In genomic region chr7:73774923-73775322, GRCh38 we compare ENCODE assay signal across 14 cellular contexts. TPM values are rescaled to one million over a fixed set of nuclear protein-coding genes. Genes with fewer than 3 reads are reported as not detected.
DNase-seq lines count a peak whose midpoint lies in the region.
"Had no signal": no experiment of that assay in that cellular context is flagged by ENCODE, and none has a peak within 500 bp of the region (broad histone marks: within the 10 kb centered on the region; RNA-seq: fewer than 3 reads in every experiment).

No MANE protein-coding gene starts in this region.

- DNase-seq in NCI-H82 (lab: John Stamatoyannopoulos, UW) (peak; percentile 22), NCI-H82 treated with DMSO at 0.1 percent for 48 hours (lab: John Stamatoyannopoulos, UW; ENCODE audit: unreplicated experiment) (no peak), NCI-H524 (lab: John Stamatoyannopoulos, UW) (peak; percentile 83 to 86), dermis blood vessel endothelial cell (peak; percentile 35), renal cortical epithelial cell (ENCODE audit: low read depth) (peak; percentile 31), superior temporal gyrus (ENCODE audit: extremely low spot score) (no peak), SIG-M5 treated with dmso at 0.1 percent for 504 hours (lab: John Stamatoyannopoulos, UW; ENCODE audit: unreplicated experiment) (no peak), AG08395 (ENCODE audit: low spot score) (no peak)
- DNase-seq: activated CD8-positive, alpha-beta T cell treated with anti-CD3 and anti-CD28 coated beads, Interleukin-2, amount 10 ng/mL, durations not matched to agents 7 days and 5 days; NCI-H146; NCI-H526; stimulated activated CD4-positive, alpha-beta T cell treated with anti-CD3 and anti-CD28 coated beads, Interleukin-12 subunit alpha, Interleukin-12 subunit beta, amount 100 ng/mL, for 4 hours had no signal

RNA-seq across cellular contexts. Expression of gene CLDN3, which starts 4.9 kb away (rescaled TPM):
- total RNA-seq in dermis blood vessel endothelial cell (1.4 and 1.5 TPM in 2 replicates), renal cortical epithelial cell (10.8 and 11.6 TPM in 2 replicates)
- total RNA-seq: activated CD8-positive, alpha-beta T cell treated with anti-CD3 and anti-CD28 coated beads, Interleukin-2, amount 10 ng/mL, durations not matched to agents 7 days and 5 days; aorta; mononuclear cell had no signal

RNA-seq across cellular contexts. Expression of gene ABHD11, which starts 36.3 kb away (rescaled TPM):
- 6.1 and 7.1 TPM in 2 replicates for total RNA-seq in dermis blood vessel endothelial cell
- total RNA-seq in renal cortical epithelial cell: 20.4 and 67.2 TPM in 2 replicates

RNA-seq across cellular contexts. Expression of gene STX1A, which starts 55.5 kb away (rescaled TPM):
- total RNA-seq in dermis blood vessel endothelial cell (10.7 and 11.4 TPM in 2 replicates), renal cortical epithelial cell (12.9 and 13.9 TPM in 2 replicates)

RNA-seq across cellular contexts. Expression of gene CLDN4, which starts 55.9 kb away (rescaled TPM):
- total RNA-seq in dermis blood vessel endothelial cell (0.51 and 1.2 TPM in 2 replicates), renal cortical epithelial cell (186 and 689 TPM in 2 replicates)

Comparison
In these comparisons a context has a peak if more than half of its experiments do, and no peak if none do; other contexts are left out.
1. DNase-seq: peak in NCI-H82 (single experiment), NCI-H524 (2 of 2), dermis blood vessel endothelial cell (single experiment) and renal cortical epithelial cell (single experiment); none in NCI-H82 treated with DMSO at 0.1 percent for 48 hours (single experiment), superior temporal gyrus (single experiment), SIG-M5 treated with dmso at 0.1 percent for 504 hours (single experiment) and AG08395 (single experiment).